ENCODE assay signal across 8 cellular contexts in the genomic region with DNA sequence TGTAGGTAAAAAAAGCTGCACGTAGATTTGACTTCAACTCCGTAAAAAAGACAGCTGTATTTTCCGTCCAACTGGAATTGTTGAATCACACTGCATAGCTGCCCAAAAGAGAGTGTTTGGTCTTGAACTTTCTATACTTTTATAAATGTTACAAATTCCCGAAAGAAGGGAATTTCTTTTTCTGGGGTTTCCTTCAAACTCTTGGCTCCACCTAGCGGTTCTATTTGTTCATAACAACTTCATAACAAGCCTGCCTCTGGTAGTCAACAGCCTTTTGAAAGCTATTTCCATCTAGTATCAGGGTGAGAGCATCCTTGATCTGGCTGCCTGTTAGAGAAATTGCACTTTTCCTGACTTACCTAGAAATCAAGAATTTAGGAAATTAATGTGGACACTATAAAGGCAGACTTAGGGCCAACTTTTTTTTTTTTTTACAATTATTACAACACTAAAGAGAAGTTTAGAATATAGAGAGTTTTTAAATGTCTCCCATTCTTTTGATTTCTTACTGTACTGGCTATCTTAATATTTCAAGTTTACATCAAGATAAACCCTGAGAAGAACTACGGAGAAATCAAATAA. TPM values are rescaled to one million over a fixed set of nuclear protein-coding genes. Genes with fewer than 3 reads are reported as not detected.
DNase-seq lines count a peak whose midpoint lies in the region; ATAC-seq and TF ChIP-seq lines count a peak whose summit lies in the region.

No MANE protein-coding gene starts in this region.

- peak; percentile 81 for TF ChIP-seq RAD21 in HCT116 (IDR thresholded peaks at IDR 0.05; ENCODE audit: low read depth)

- H4K20me1 ChIP-seq in HCT116 (ENCODE audit: insufficient read depth): no peaks in the 10 kb centered on the region

- TF ChIP-seq CTCF in HCT116 (IDR thresholded peaks at IDR 0.05 in 2 of 3, conservative IDR thresholded peaks at IDR 0.05 in 1 of 3; ENCODE audit: borderline replicate concordance in 1 of 3, insufficient read depth in 1 of 3, low read depth in 2 of 3, low read length in 2 of 3) (peak; percentile 63 to 78 (median 72); a peak in 5 of 6 replicates), astrocyte of the spinal cord (IDR thresholded peaks at IDR 0.05; ENCODE audit: low read depth, low read length) (peak; percentile 56)

- RAD21 ChIA-PET in HCT116 (lab: Charles Lee; ENCODE audit: low non-redundant PET in 1 of 2, low total read pairs in 2 of 2, uncharacterized antibody in 2 of 2, unreplicated experiment in 2 of 2): interaction anchor here (0.6 to 1.5 kb wide), 6 partner anchors 67 to 678 kb away, joined by 3 to 4 read pairs (median 3); no protein-coding TSS in a partner anchor

- no peak for TF ChIP-seq POLR2A in HCT116 (IDR thresholded peaks at IDR 0.05; ENCODE audit: borderline replicate concordance, extremely low read depth, insufficient read depth, insufficient read length)

- in situ Hi-C loops in astrocyte of the spinal cord (cut with HindIII; ENCODE audit: low sequenced_read_pairs): no loop called here

- no peak overlapping the region for H3K4me2 ChIP-seq in HCT116 (ENCODE audit: low read length)
- H3K4me2 ChIP-seq in skeletal muscle satellite cell (ENCODE audit: low read length): peak overlapping the region; percentile 25

- H3K27ac ChIP-seq in HCT116 (ENCODE audit: low read depth, low read length) (no peak overlapping the region), iPS DF 6.9 (ENCODE audit: low read length) (no peak overlapping the region)

- H3K36me3 ChIP-seq in HCT116 (ENCODE audit: control insufficient read depth in 1 of 2, insufficient read depth in 2 of 2, low read length in 2 of 2) (peaks cover 3 to 8% of the 10 kb centered on the region in 2 experiments; a peak in 1 of 4 replicates), iPS DF 6.9 (ENCODE audit: control insufficient read depth, insufficient read depth, low read length) (no peaks in the 10 kb centered on the region), skeletal muscle satellite cell (ENCODE audit: insufficient read depth, low read length) (no peaks in the 10 kb centered on the region)

- no peak overlapping the region for H3K4me3 ChIP-seq in HCT116 (replicated peaks in 1 of 2; ENCODE audit: low read depth in 1 of 2, low read length in 2 of 2)
- H3K4me3 ChIP-seq in astrocyte of the spinal cord (ENCODE audit: low read depth, low read length): no peak overlapping the region
- no peak overlapping the region for H3K4me3 ChIP-seq in iPS DF 6.9 (ENCODE audit: low read length)
- H3K4me3 ChIP-seq in skeletal muscle satellite cell (ENCODE audit: low read length): no peak overlapping the region

- peaks cover 1% of the 10 kb centered on the region; the same call in 1 of the 2 replicates for H3K79me2 ChIP-seq in HCT116 (ENCODE audit: insufficient read depth, low read length)

- no peaks in the 10 kb centered on the region for H3K9me2 ChIP-seq in HCT116 (ENCODE audit: insufficient read depth)

- no CpG with 5 or more reads among the region's 6 CpGs for WGBS in iPS DF 6.9 (ENCODE audit: insufficient coverage, insufficient read length)

- intact Hi-C loops in HCT116 (cut with micrococcal nuclease): loop anchor here (1.0 to 5.0 kb wide), 4 partner anchors 66 to 534 kb away; no protein-coding TSS in a partner anchor

- no peaks in the 10 kb centered on the region for H3K9me3 ChIP-seq in HCT116 (ENCODE audit: control insufficient read depth in 1 of 2, insufficient read depth in 1 of 2, low read depth in 1 of 2, low read length in 2 of 2)
- no peaks in the 10 kb centered on the region for H3K9me3 ChIP-seq in iPS DF 6.9 (ENCODE audit: control insufficient read depth, insufficient read depth, low read length)
- no peaks in the 10 kb centered on the region for H3K9me3 ChIP-seq in skeletal muscle satellite cell (replicated peaks; ENCODE audit: low read length)

- no TSS peak for BruUV-seq in HCT116 (replicated peaks; lab: Mats Ljungman, UMichigan)

- H3K27me3 ChIP-seq in HCT116 (ENCODE audit: insufficient read depth, low read length) (no peaks in the 10 kb centered on the region), iPS DF 6.9 (ENCODE audit: control insufficient read depth, insufficient read depth, low read length) (no peaks in the 10 kb centered on the region), skeletal muscle satellite cell (ENCODE audit: control insufficient read depth, insufficient read depth, low read length) (no peaks in the 10 kb centered on the region)

- DNase-seq in COLO829 (ENCODE audit: low spot score) (peak; percentile 69), HCT116 (ENCODE audit: low read depth, low spot score) (peak; percentile 28), NCI-H82 (lab: John Stamatoyannopoulos, UW) (peak; percentile 77), astrocyte of the spinal cord (ENCODE audit: low read depth, low spot score) (peak; percentile 80), iPS DF 6.9 (ENCODE audit: low read depth, low spot score) (peak; percentile 13)
- no peak for DNase-seq in stimulated activated CD4-positive, alpha-beta T cell treated with anti-CD3 and anti-CD28 coated beads, Interleukin-4, amount 100 ng/mL, for 4 hours

- ATAC-seq in HCT116: peak; percentile 69; the same call in 1 of the 2 replicates
- ATAC-seq in GM18909 (IDR thresholded peaks at IDR 0.05; ENCODE audit: poor library complexity, unreplicated experiment): no peak

- H3K4me1 ChIP-seq in HCT116 (ENCODE audit: control insufficient read depth in 1 of 2, insufficient read depth in 2 of 2, low read length in 2 of 2) (no peaks in the 10 kb centered on the region), iPS DF 6.9 (ENCODE audit: control insufficient read depth, insufficient read depth, low read length) (no peaks in the 10 kb centered on the region), skeletal muscle satellite cell (ENCODE audit: control insufficient read depth, insufficient read depth, low read length) (peaks cover 4% of the 10 kb centered on the region)

- H2AFZ ChIP-seq in HCT116 (ENCODE audit: low read depth, low read length, poor library complexity, severe bottlenecking): no peak overlapping the region

- H3K9ac ChIP-seq in HCT116 (ENCODE audit: low read length) (no peak overlapping the region), skeletal muscle satellite cell (ENCODE audit: low read depth, low read length) (no peak overlapping the region)

- CTCF ChIA-PET in HCT116 (lab: Charles Lee): interaction anchor here (0.7 to 3.2 kb wide), 19 partner anchors 9 to 698 kb away, joined by 3 to 26 read pairs (median 4); a partner anchor contains a TSS

- POLR2A ChIA-PET in HCT116 (lab: Charles Lee): no interaction called here

TF ChIP-seq in HCT116, 20 proteins besides CTCF, POLR2A, EP300 and RAD21:
- TF ChIP-seq, protein P1, sequence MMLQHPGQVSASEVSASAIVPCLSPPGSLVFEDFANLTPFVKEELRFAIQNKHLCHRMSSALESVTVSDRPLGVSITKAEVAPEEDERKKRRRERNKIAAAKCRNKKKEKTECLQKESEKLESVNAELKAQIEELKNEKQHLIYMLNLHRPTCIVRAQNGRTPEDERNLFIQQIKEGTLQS (IDR thresholded peaks at IDR 0.05): no peak
- TF ChIP-seq ZNF274 (IDR thresholded peaks at IDR 0.05; ENCODE audit: low read depth, low read length) (no peak), EGR1 (IDR thresholded peaks at IDR 0.05; ENCODE audit: low read depth) (no peak), TCF7L2 (IDR thresholded peaks at IDR 0.05; ENCODE audit: borderline replicate concordance, extremely low read depth, insufficient read depth, insufficient read length) (no peak), CEBPB (IDR thresholded peaks at IDR 0.05; ENCODE audit: low read depth) (no peak), ELF1 (IDR thresholded peaks at IDR 0.05; ENCODE audit: borderline replicate concordance, low read depth) (no peak), SRF (IDR thresholded peaks at IDR 0.05; ENCODE audit: low read depth) (no peak), SIN3A (IDR thresholded peaks at IDR 0.05; ENCODE audit: low read depth) (no peak), SP1 (IDR thresholded peaks at IDR 0.05; ENCODE audit: low read depth) (no peak), YY1 (IDR thresholded peaks at IDR 0.05; ENCODE audit: extremely low read depth, insufficient replicate concordance, low read depth, low read length) (no peak)
- TF ChIP-seq, protein P2, sequence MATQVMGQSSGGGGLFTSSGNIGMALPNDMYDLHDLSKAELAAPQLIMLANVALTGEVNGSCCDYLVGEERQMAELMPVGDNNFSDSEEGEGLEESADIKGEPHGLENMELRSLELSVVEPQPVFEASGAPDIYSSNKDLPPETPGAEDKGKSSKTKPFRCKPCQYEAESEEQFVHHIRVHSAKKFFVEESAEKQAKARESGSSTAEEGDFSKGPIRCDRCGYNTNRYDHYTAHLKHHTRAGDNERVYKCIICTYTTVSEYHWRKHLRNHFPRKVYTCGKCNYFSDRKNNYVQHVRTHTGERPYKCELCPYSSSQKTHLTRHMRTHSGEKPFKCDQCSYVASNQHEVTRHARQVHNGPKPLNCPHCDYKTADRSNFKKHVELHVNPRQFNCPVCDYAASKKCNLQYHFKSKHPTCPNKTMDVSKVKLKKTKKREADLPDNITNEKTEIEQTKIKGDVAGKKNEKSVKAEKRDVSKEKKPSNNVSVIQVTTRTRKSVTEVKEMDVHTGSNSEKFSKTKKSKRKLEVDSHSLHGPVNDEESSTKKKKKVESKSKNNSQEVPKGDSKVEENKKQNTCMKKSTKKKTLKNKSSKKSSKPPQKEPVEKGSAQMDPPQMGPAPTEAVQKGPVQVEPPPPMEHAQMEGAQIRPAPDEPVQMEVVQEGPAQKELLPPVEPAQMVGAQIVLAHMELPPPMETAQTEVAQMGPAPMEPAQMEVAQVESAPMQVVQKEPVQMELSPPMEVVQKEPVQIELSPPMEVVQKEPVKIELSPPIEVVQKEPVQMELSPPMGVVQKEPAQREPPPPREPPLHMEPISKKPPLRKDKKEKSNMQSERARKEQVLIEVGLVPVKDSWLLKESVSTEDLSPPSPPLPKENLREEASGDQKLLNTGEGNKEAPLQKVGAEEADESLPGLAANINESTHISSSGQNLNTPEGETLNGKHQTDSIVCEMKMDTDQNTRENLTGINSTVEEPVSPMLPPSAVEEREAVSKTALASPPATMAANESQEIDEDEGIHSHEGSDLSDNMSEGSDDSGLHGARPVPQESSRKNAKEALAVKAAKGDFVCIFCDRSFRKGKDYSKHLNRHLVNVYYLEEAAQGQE (IDR thresholded peaks at IDR 0.05; ENCODE audit: low read depth): no peak

RNA-seq across cellular contexts. Expression of a gene that starts 48.1 kb away (rescaled TPM):
- total RNA-seq in HCT116 (2021; ENCODE audit: unreplicated experiment): 27.1 TPM
- polyA plus RNA-seq in HCT116 (2012): 18.6 and 19.9 TPM in 2 replicates
- 23.3 and 40.2 TPM in 2 replicates for total RNA-seq in skeletal muscle satellite cell (2012; rRNA removed)

Comparison
In these comparisons a context has a peak if more than half of its experiments do, and no peak if none do; other contexts are left out.
1. DNase-seq: peak in COLO829 (single experiment), HCT116 (single experiment), NCI-H82 (single experiment), astrocyte of the spinal cord (single experiment) and iPS DF 6.9 (single experiment); none in stimulated activated CD4-positive, alpha-beta T cell treated with anti-CD3 and anti-CD28 coated beads, Interleukin-4, amount 100 ng/mL, for 4 hours (0 of 2).